In the genomic region with DNA sequence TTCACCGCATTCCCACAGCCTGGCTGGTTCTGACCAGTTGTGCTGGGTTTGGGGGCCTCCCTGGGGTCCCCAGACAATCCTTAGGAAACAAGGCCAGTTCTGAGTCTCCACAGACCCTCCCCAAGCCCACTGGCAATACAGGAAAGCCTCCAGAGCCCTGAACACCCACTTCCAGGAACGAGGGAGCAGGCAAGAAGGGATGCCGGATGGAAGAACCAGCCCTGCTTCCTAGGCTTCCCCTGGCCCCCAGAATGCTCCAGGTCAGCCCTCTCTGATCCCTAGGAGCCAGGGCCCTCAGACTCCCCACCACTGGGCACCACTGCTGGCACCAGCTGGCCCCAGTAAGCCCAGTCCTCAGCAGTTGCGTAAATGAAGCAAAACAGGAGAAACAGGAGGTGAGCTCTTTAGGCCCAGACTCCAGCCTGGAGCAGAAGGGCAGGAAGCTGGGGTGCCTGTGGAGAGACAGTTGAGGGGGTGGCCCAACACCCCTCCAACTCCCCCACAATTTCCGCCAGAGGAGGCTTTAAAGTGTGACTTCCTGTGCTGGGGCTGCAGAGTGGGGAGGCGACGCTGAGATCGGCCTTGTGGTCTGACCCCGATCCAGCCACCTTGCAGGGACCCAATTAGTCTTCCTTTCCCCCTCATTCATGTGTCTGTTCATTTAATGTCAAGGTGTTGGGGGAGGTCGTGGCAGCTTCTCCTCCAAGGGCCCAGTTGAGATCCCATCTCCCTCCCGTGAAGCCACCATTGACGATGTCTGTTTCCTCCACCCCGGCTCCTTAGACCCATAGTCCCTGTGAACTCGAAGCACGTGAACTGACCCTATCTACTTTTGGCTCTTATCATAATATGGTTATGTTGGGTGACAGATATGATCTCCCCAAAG, we compare ENCODE assay signal across 8 cellular contexts. TPM values are rescaled to one million over a fixed set of nuclear protein-coding genes. Genes with fewer than 3 reads are reported as not detected.
DNase-seq lines count a peak whose midpoint lies in the region; ATAC-seq and TF ChIP-seq lines count a peak whose summit lies in the region.

No MANE protein-coding gene starts in this region.

- peak overlapping the region; percentile 53 for H3K4me3 ChIP-seq in AG04449 (ENCODE audit: low read depth, low read length)
- peak overlapping the region; percentile 70 for H3K4me3 ChIP-seq in Jurkat, Clone E6-1 (ENCODE audit: low read length)
- H3K4me3 ChIP-seq in skin epidermis: peak overlapping the region; percentile 23 to 95 (median 73)

- no peak overlapping the region for H3K27ac Mint-ChIP-seq in osteocyte (ENCODE audit: unreplicated experiment)

- H3K9me3 Mint-ChIP-seq in osteocyte (ENCODE audit: unreplicated experiment): no peaks in the 10 kb centered on the region

- H3K27me3 Mint-ChIP-seq in osteocyte (ENCODE audit: unreplicated experiment): no peaks in the 10 kb centered on the region

- peaks cover 39% of the 10 kb centered on the region for H3K4me1 ChIP-seq in foreskin keratinocyte

- H3K36me3 Mint-ChIP-seq in osteocyte (ENCODE audit: unreplicated experiment): peaks cover 19% of the 10 kb centered on the region

- H3K27ac ChIP-seq in foreskin keratinocyte (peak overlapping the region; percentile 85), skin epidermis (peak overlapping the region; percentile 41 to 100 (median 99))

- POLR2A ChIA-PET in AG04449 (lab: Yijun Ruan, JAX): interaction anchor here (0.6 to 3.1 kb wide), 13 partner anchors 8 to 198 kb away, joined by 3 to 16 read pairs (median 4); partner anchors contain the start of genes GAPDH, LTBR and VAMP1

- DNase-seq in AG04449 (ENCODE audit: low read depth, low spot score) (no peak), activated T-cell treated with anti-CD3 and anti-CD28 coated beads for 1 hour (ENCODE audit: low read depth) (peak; percentile 46), foreskin keratinocyte (no peak), 8988T (no peak), osteocyte (ENCODE audit: extremely low spot score, unreplicated experiment) (no peak), DMS 273 (lab: John Stamatoyannopoulos, UW; ENCODE audit: unreplicated experiment) (no peak)
- peak; percentile 94 for DNase-seq in Jurkat, Clone E6-1 (ENCODE audit: low read depth, low spot score)

- TF ChIP-seq CTCF in AG04449 (IDR thresholded peaks at IDR 0.05; ENCODE audit: insufficient read depth, low read length, missing control alignments) (no peak), foreskin keratinocyte (conservative IDR thresholded peaks at IDR 0.05) (no peak), osteocyte (IDR thresholded peaks at IDR 0.05) (no peak)

- ATAC-seq in foreskin keratinocyte: no peak

- H3K4me1 Mint-ChIP-seq in osteocyte (ENCODE audit: unreplicated experiment): peaks cover 3% of the 10 kb centered on the region

- CTCF ChIA-PET in AG04449 (lab: Yijun Ruan, JAX): interaction anchor here (1.2 to 5.4 kb wide), 6 partner anchors 12 to 349 kb away, joined by 3 to 43 read pairs (median 11); no protein-coding TSS in a partner anchor

- no peaks in the 10 kb centered on the region for H3K27me3 ChIP-seq in foreskin keratinocyte

- H3K4me3 Mint-ChIP-seq in osteocyte (ENCODE audit: unreplicated experiment): no peak overlapping the region

RNA-seq across cellular contexts. Expression of gene TNFRSF1A, which starts 4.8 kb away (rescaled TPM):
- 58.0 TPM for polyA plus RNA-seq in Jurkat, Clone E6-1 (2012; ENCODE audit: insufficient read depth, insufficient read length)
- total RNA-seq in foreskin keratinocyte (125 and 135 TPM in 2 replicates), osteocyte (170 and 188 TPM in 2 replicates)
- 113 TPM in 2 replicates for polyA plus RNA-seq in foreskin keratinocyte

RNA-seq across cellular contexts. Expression of gene PLEKHG6, which starts 26.6 kb away (rescaled TPM):
- 0.61 TPM for polyA plus RNA-seq in Jurkat, Clone E6-1 (2012; ENCODE audit: insufficient read depth, insufficient read length)
- total RNA-seq in foreskin keratinocyte (3.3 and 4.5 TPM in 2 replicates), osteocyte (0.21 and 0.55 TPM in 2 replicates)
- 3.5 and 3.6 TPM in 2 replicates for polyA plus RNA-seq in foreskin keratinocyte

RNA-seq across cellular contexts. Expression of gene SCNN1A, which starts 38.3 kb away (rescaled TPM):
- polyA plus RNA-seq in Jurkat, Clone E6-1 (2012; ENCODE audit: insufficient read depth, insufficient read length): 1.8 TPM
- total RNA-seq in foreskin keratinocyte (1.1 and 3.2 TPM in 2 replicates), osteocyte (2.5 and 3.2 TPM in 2 replicates)
- polyA plus RNA-seq in foreskin keratinocyte: 1.2 and 3.2 TPM in 2 replicates

RNA-seq across cellular contexts. Expression of gene LTBR, which starts 46.9 kb away (rescaled TPM):
- not detected for polyA plus RNA-seq in Jurkat, Clone E6-1 (2012; ENCODE audit: insufficient read depth, insufficient read length)
- total RNA-seq in foreskin keratinocyte: 112 and 121 TPM in 2 replicates
- polyA plus RNA-seq in foreskin keratinocyte: 119 and 138 TPM in 2 replicates
- 16.4 and 17.0 TPM in 2 replicates for total RNA-seq in osteocyte

Comparison
In these comparisons a context has a peak if more than half of its experiments do, and no peak if none do; other contexts are left out.
1. DNase-seq: peak in Jurkat, Clone E6-1 (single experiment) and activated T-cell treated with anti-CD3 and anti-CD28 coated beads for 1 hour (single experiment); none in AG04449 (single experiment), foreskin keratinocyte (0 of 2), 8988T (single experiment), osteocyte (single experiment) and DMS 273 (single experiment).
2. Peak in every context shown above with its lines, with median percentiles within 50 percentile points of each other: H3K4me3 ChIP-seq.